Comparison of ENCODE assay signal across 8 cellular contexts in the genomic region with DNA sequence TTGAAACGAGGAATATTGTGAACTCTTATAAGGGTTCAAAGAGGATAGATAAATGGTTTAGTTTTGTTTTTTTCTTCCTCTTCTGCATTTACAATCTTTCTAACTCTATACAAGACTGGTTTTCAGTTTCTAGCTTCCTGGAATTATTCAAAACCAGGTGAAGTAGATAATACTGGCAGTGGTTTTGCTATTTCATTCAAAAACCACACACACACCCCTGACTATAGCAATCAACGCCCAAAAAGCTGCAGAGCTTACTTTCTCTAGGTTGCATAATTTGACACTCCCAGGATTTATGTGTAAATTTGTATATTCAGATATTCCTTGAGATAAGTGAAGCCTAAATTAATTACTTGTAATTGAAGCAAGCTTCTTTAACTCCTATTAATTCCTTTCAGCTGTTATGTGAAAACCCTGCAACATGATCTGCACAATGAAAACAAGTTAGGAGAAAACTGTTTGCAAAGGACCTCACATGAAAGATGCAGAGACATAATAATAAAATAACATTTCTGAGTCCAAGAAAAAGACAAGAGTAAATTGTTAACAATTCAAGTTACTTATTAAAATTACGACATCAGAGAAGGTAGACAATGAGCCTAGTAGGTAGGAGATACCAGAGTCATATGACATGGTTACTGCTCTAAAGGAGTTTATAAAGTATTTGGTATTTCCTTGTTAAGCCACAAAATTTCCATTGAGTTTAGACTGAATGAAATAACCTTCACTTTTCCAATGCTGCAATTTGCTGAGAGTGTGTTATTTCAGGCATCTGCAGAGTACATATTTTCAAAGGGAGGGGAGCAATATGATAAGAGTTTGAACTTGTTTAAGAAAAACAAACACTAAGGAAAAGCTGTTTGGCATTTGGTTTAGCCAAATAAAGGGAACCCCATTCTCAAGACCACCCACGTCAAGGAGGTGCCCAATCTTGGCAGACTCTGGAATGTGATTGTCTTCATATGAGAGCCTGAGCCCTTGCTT. TPM values are rescaled to one million over a fixed set of nuclear protein-coding genes. Genes with fewer than 3 reads are reported as not detected.
A peak's percentile ranks its signal among the peaks of the same experiment; 100 is the strongest.
DNase-seq lines count a peak whose midpoint lies in the region; ATAC-seq and TF ChIP-seq lines count a peak whose summit lies in the region.

No MANE protein-coding gene starts in this region.

- H3K27ac Mint-ChIP-seq in activated T-cell treated with anti-CD3 and anti-CD28 coated beads, Interleukin-2, amount 50 U/mL, for 72 hours = peak overlapping the region; percentile 96
- peak overlapping the region; percentile 97 to 99 for H3K27ac Mint-ChIP-seq in natural killer cell

- peaks cover 2 to 19% of the 10 kb centered on the region in 2 donors for H3K36me3 Mint-ChIP-seq in activated T-cell treated with anti-CD3 and anti-CD28 coated beads, Interleukin-2, amount 50 U/mL, for 72 hours (ENCODE audit: insufficient read depth in 2 of 2)
- H3K36me3 Mint-ChIP-seq in natural killer cell = no peaks in the 10 kb centered on the region

- peak overlapping the region; percentile 97 for H3K27ac ChIP-seq in PC-9

- peak overlapping the region; percentile 94 for H3K4me2 ChIP-seq in PC-9

- H3K36me3 ChIP-seq in PC-9 (ENCODE audit: low read depth) = peaks cover 13% of the 10 kb centered on the region

- no TSS peak for BruUV-seq in PC-9 (replicated peaks; lab: Mats Ljungman, UMichigan)

- DNase-seq in activated T-cell treated with anti-CD3 and anti-CD28 coated beads, Interleukin-2, amount 50 U/mL, for 72 hours = no peak
- no peak for DNase-seq in activated T-cell treated with anti-CD3 and anti-CD28 coated beads for 4 hours
- DNase-seq in PC-9 = peak; percentile 65 to 87
- peak; percentile 53 for DNase-seq in dedifferentiated amniotic fluid mesenchymal stem cell (ENCODE audit: extremely low spot score)
- DNase-seq in natural killer cell = no peak
- DNase-seq in GM10248 (ENCODE audit: extremely low spot score) = no peak

- peaks cover 36% of the 10 kb centered on the region for H3K4me1 ChIP-seq in PC-9 (replicated peaks; ENCODE audit: insufficient read depth)

- H3K9me3 Mint-ChIP-seq in activated T-cell treated with anti-CD3 and anti-CD28 coated beads, Interleukin-2, amount 50 U/mL, for 72 hours = no peaks in the 10 kb centered on the region
- H3K9me3 Mint-ChIP-seq in natural killer cell = no peaks in the 10 kb centered on the region

- H3K79me2 ChIP-seq in PC-9 (ENCODE audit: low read depth) = peaks cover 32% of the 10 kb centered on the region

- H3K4me3 Mint-ChIP-seq in activated T-cell treated with anti-CD3 and anti-CD28 coated beads, Interleukin-2, amount 50 U/mL, for 72 hours = peak overlapping the region; percentile 95 to 96
- H3K4me3 Mint-ChIP-seq in natural killer cell = peak overlapping the region; percentile 93

- no peaks in the 10 kb centered on the region for H3K27me3 ChIP-seq in PC-9 (ENCODE audit: insufficient read depth, low read depth)

- CTCF ChIA-PET in PC-9 (lab: Charles Lee) (interaction anchor here (0.6 to 1.5 kb wide), 7 partner anchors 10 to 118 kb away, joined by 3 to 7 read pairs (median 3); no protein-coding TSS in a partner anchor), GM10248 (lab: Yijun Ruan, JAX) (interaction anchor here (0.9 to 8.2 kb wide), 14 partner anchors 7 to 149 kb away, joined by 3 to 53 read pairs (median 14); a partner anchor contains a TSS)

- no peaks in the 10 kb centered on the region for H3K27me3 Mint-ChIP-seq in activated T-cell treated with anti-CD3 and anti-CD28 coated beads, Interleukin-2, amount 50 U/mL, for 72 hours (ENCODE audit: low read depth)
- H3K27me3 Mint-ChIP-seq in natural killer cell (ENCODE audit: low read depth in 2 of 2) = no peaks in the 10 kb centered on the region

- H3F3A ChIP-seq in PC-9 (ENCODE audit: insufficient read depth, low read depth) = peaks cover 41% of the 10 kb centered on the region

- H3K9me2 ChIP-seq in PC-9 (ENCODE audit: insufficient read depth) = no peaks in the 10 kb centered on the region

- H3K4me3 ChIP-seq in PC-9 = peak overlapping the region; percentile 90

- no peaks in the 10 kb centered on the region for H3K9me3 ChIP-seq in PC-9 (ENCODE audit: insufficient read depth, low read depth)

- peaks cover 21% of the 10 kb centered on the region for H4K20me1 ChIP-seq in PC-9 (ENCODE audit: insufficient read depth)

- POLR2A ChIA-PET in PC-9 (lab: Charles Lee; ENCODE audit: unreplicated experiment) (interaction anchor here (0.6 to 1.0 kb wide), 8 partner anchors 16 to 997 kb away, joined by 3 to 12 read pairs (median 4); a partner anchor contains a TSS), GM10248 (lab: Yijun Ruan, JAX) (interaction anchor here (0.6 to 1.9 kb wide), 4 partner anchors 26 to 508 kb away, joined by 3 to 5 read pairs (median 4); no protein-coding TSS in a partner anchor)

- intact Hi-C loops in PC-9 (cut with micrococcal nuclease; ENCODE audit: unreplicated experiment) = loop anchor here (10.0 kb wide), 1 partner anchor 459 kb away; no protein-coding TSS in a partner anchor
- intact Hi-C loops in natural killer cell (cut with micrococcal nuclease) = loop anchor here (10.0 kb wide), 2 partner anchors 331 to 349 kb away; a partner anchor contains a TSS

- no peak for ATAC-seq in activated T-cell treated with anti-CD3 and anti-CD28 coated beads, Interleukin-2, amount 50 U/mL, for 72 hours (replicated peaks in 1 of 2)
- ATAC-seq in natural killer cell (no peak), GM21526 (IDR thresholded peaks at IDR 0.05; ENCODE audit: low FRiP score, unreplicated experiment) (no peak), HG02973 (IDR thresholded peaks at IDR 0.05; ENCODE audit: unreplicated experiment) (no peak)

- peak overlapping the region; percentile 84 for H2AFZ ChIP-seq in PC-9

- peaks cover 50% of the 10 kb centered on the region for H3K4me1 Mint-ChIP-seq in activated T-cell treated with anti-CD3 and anti-CD28 coated beads, Interleukin-2, amount 50 U/mL, for 72 hours (ENCODE audit: low read depth)
- peaks cover 33 to 39% of the 10 kb centered on the region in 2 donors for H3K4me1 Mint-ChIP-seq in natural killer cell

- TF ChIP-seq CTCF in PC-9 (conservative IDR thresholded peaks at IDR 0.05) (no peak), natural killer cell (IDR thresholded peaks at IDR 0.05) (no peak), GM10248 (IDR thresholded peaks at IDR 0.05; ENCODE audit: control extremely low read depth, extremely low read depth, low read depth, missing control alignments) (no peak)

RNA-seq across cellular contexts. Expression of a gene that starts 1.6 kb away (rescaled TPM):
- total RNA-seq in activated T-cell treated with anti-CD3 and anti-CD28 coated beads, Interleukin-2, amount 50 U/mL, for 72 hours = 10 to 100 TPM; 74.6 to 81.4 TPM
- total RNA-seq in PC-9 (2021) (117 and 138 TPM in 2 replicates), natural killer cell (10 to 100 TPM; 76.0 to 99.8 (median 84.6) TPM)

RNA-seq across cellular contexts. Expression of a gene that starts 53.5 kb away (rescaled TPM):
- total RNA-seq in activated T-cell treated with anti-CD3 and anti-CD28 coated beads, Interleukin-2, amount 50 U/mL, for 72 hours = 100 to 1,000 TPM; 140 to 148 TPM
- total RNA-seq in PC-9 (2021) (245 and 290 TPM in 2 replicates), natural killer cell (100 to 1,000 TPM; 223 to 298 (median 289) TPM)

Comparison
In these comparisons a context has a peak if more than half of its experiments do, and no peak if none do; other contexts are left out.
1. DNase-seq: peak in PC-9 (2 of 2) and dedifferentiated amniotic fluid mesenchymal stem cell (single experiment); none in activated T-cell treated with anti-CD3 and anti-CD28 coated beads, Interleukin-2, amount 50 U/mL, for 72 hours (0 of 2), activated T-cell treated with anti-CD3 and anti-CD28 coated beads for 4 hours (single experiment), natural killer cell (single experiment) and GM10248 (single experiment).